In the genomic region with DNA sequence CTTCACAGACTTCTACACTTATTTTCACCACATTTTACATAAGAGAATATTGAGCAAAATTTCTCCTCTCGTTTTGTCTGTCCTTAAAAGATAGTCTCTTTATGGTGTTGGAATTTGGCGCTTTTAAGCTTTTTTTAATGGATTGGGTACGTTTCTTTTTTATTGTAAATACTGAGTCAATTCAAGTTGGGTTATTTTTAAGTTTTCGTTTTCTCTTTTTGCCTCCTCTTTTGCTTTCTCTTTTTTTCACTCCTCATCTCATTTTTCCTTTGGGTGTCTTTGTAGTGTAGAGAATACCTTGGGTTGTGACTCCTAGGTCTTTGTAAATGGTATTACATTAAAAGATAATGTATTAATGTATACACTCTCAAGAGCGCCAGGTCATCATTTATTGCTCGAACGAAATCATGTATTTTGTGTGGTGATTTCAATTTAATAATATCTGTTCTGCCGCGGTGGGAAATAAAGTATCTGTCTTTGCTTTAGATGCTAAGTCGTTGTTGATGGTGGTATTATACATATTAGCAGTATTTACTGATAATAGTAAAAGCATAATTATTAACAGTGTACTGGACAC, we compare ENCODE assay signal across 9 cellular contexts. TPM values are rescaled to one million over a fixed set of nuclear protein-coding genes. Genes with fewer than 3 reads are reported as not detected.
DNase-seq lines count a peak whose midpoint lies in the region; ATAC-seq, FAIRE-seq and TF ChIP-seq lines count a peak whose summit lies in the region.
"Had no signal": no experiment of that assay in that cellular context is flagged by ENCODE, and none has a peak within 500 bp of the region (broad histone marks: within the 10 kb centered on the region; RNA-seq: fewer than 3 reads in every experiment).

No MANE protein-coding gene starts in this region.

- no peak overlapping the region for H3K4me3 Mint-ChIP-seq in H9
- H3K4me3 Mint-ChIP-seq: brain had no signal

- H3K27ac ChIP-seq in H9 (ENCODE audit: insufficient read length, low read depth, low read length): no peak overlapping the region
- H3K27ac ChIP-seq in ascending aorta: peak overlapping the region; percentile 84 to 88
- H3K27ac ChIP-seq in keratinocyte (ENCODE audit: control insufficient read depth, insufficient read depth, low read length): peak overlapping the region; percentile 90
- H3K27ac ChIP-seq in substantia nigra (ENCODE audit: low read depth, low read length, poor library complexity, severe bottlenecking): peak overlapping the region; percentile 90

- peak overlapping the region; percentile 95 for H3K9ac ChIP-seq in H9 (ENCODE audit: extremely low read depth, insufficient read length, low read length)
- peak overlapping the region; percentile 98 for H3K9ac ChIP-seq in keratinocyte (ENCODE audit: control insufficient read depth, extremely low read depth, insufficient read depth, low read length)

- H3K79me1 ChIP-seq in H9 (ENCODE audit: insufficient read depth, low read depth, low read length, poor library complexity, severe bottlenecking): no peaks in the 10 kb centered on the region

- H2AFZ ChIP-seq in H9 (ENCODE audit: low read length) (no peak overlapping the region), keratinocyte (ENCODE audit: control insufficient read depth, low read length) (peak overlapping the region; percentile 99)

- H2BK120ac ChIP-seq in H9 (ENCODE audit: low read depth, low read length, poor library complexity, severe bottlenecking): no peak overlapping the region

- H3T11ph ChIP-seq in H9 (ENCODE audit: low read length): no peak overlapping the region

- no peak for DNase-seq in H9
- no peak for DNase-seq in ascending aorta (ENCODE audit: low spot score in 2 of 2)
- DNase-seq in keratinocyte (ENCODE audit: low read depth, low spot score): no peak
- DNase-seq in substantia nigra (lab: John Stamatoyannopoulos, UW): no peak
- no peak for DNase-seq in NCI-H1417 treated with DMSO at 0.1 percent for 48 hours (lab: John Stamatoyannopoulos, UW)
- no peak for DNase-seq in Ammon's horn (ENCODE audit: low spot score)
- no peak for DNase-seq in NCI-H146 (lab: John Stamatoyannopoulos, UW)

- H3K4ac ChIP-seq in H9 (ENCODE audit: low read depth, low read length): no peak overlapping the region

- WGBS in H9 (ENCODE audit: extremely low coverage, insufficient read length, low lambda C conversion rate): no CpG with 5 or more reads among the region's 10 CpGs

- H2BK12ac ChIP-seq in H9 (ENCODE audit: insufficient read length, low read depth, low read length): no peak overlapping the region

- peaks cover 9% of the 10 kb centered on the region for H3K4me1 ChIP-seq in H9 (ENCODE audit: insufficient read depth, low read length)
- H3K4me1 ChIP-seq in ascending aorta: peaks cover 0 to 5% of the 10 kb centered on the region in 2 donors
- H3K4me1 ChIP-seq in keratinocyte (ENCODE audit: control insufficient read depth, extremely low read depth, insufficient read depth, low read length): peaks cover 20% of the 10 kb centered on the region

- H4K8ac ChIP-seq in H9 (replicated peaks; ENCODE audit: insufficient read length, low read depth, low read length): no peak overlapping the region

- intact Hi-C loops in ascending aorta (cut with DNase I): loop anchor here (2.0 to 5.0 kb wide), 4 partner anchors 299 to 1009 kb away; a partner anchor contains a TSS

- no peaks in the 10 kb centered on the region for H3K9me3 Mint-ChIP-seq in H9
- H3K9me3 Mint-ChIP-seq: brain had no signal

- H3K27me3 ChIP-seq in H9 (ENCODE audit: insufficient read depth, low read length): no peaks in the 10 kb centered on the region
- no peaks in the 10 kb centered on the region for H3K27me3 ChIP-seq in ascending aorta
- no peaks in the 10 kb centered on the region for H3K27me3 ChIP-seq in keratinocyte (ENCODE audit: control insufficient read depth, extremely low read depth, insufficient read depth, low read length)

- no peak overlapping the region for H3K23ac ChIP-seq in H9 (ENCODE audit: insufficient read length, low read depth, low read length)

- H3K18ac ChIP-seq in H9 (ENCODE audit: insufficient read length, low read depth, low read length): no peak overlapping the region

- no peak for ATAC-seq in HG03135 (IDR thresholded peaks at IDR 0.05; ENCODE audit: unreplicated experiment)

- no peaks in the 10 kb centered on the region for H3K36me3 ChIP-seq in ascending aorta
- H3K36me3 ChIP-seq in keratinocyte (ENCODE audit: control insufficient read depth in 2 of 2, extremely low read depth in 1 of 2, insufficient read depth in 2 of 2, low read length in 2 of 2): peaks cover 0 to 8% of the 10 kb centered on the region in 2 experiments

- TF ChIP-seq CTCF in H9 (conservative IDR thresholded peaks at IDR 0.05) (no peak), ascending aorta (IDR thresholded peaks at IDR 0.05) (no peak), keratinocyte (optimal IDR thresholded peaks at IDR 0.05 in 1 of 3, IDR thresholded peaks at IDR 0.05 in 1 of 3, conservative IDR thresholded peaks at IDR 0.05 in 1 of 3; ENCODE audit: extremely low read depth in 1 of 3, insufficient read depth in 2 of 3, low read length in 3 of 3) (no peak)

- H2BK5ac ChIP-seq in H9 (ENCODE audit: insufficient read length, low read length): no peak overlapping the region

- H3K56ac ChIP-seq in H9 (ENCODE audit: insufficient read length, low read depth, low read length): no peak overlapping the region

- peaks cover 3% of the 10 kb centered on the region for H3K23me2 ChIP-seq in H9 (ENCODE audit: insufficient read length, low read depth, low read length, poor library complexity, severe bottlenecking)

- dilution Hi-C loops in keratinocyte (cut with MboI; ENCODE audit: extremely low pct_ligation_motif_present, low sequenced_read_pairs): no loop called here

- H3K27me3 Mint-ChIP-seq in H9 (ENCODE audit: low read depth): no peaks in the 10 kb centered on the region

- H4K91ac ChIP-seq in H9 (ENCODE audit: insufficient read length, low read depth, low read length): no peak overlapping the region

- no peak overlapping the region for H4K5ac ChIP-seq in H9 (ENCODE audit: insufficient read length, low read depth, low read length)

- no peaks in the 10 kb centered on the region for H3K9me1 ChIP-seq in keratinocyte (ENCODE audit: control insufficient read depth, extremely low read depth, insufficient read depth, low read length)

- H2BK15ac ChIP-seq in H9 (ENCODE audit: low read depth, low read length): no peak overlapping the region

- H3K4me2 ChIP-seq in H9 (ENCODE audit: insufficient read depth, insufficient read length, low read length) (peak overlapping the region; percentile 48), keratinocyte (ENCODE audit: control insufficient read depth, extremely low read depth, insufficient read depth, low read depth, low read length) (peak overlapping the region; percentile 85)

- H2BK20ac ChIP-seq in H9 (ENCODE audit: low read depth, low read length, poor library complexity, severe bottlenecking): no peak overlapping the region

- no peak overlapping the region for H3K14ac ChIP-seq in H9 (ENCODE audit: insufficient read depth, low read length)

- peaks cover 5 to 21% (median 19%) of the 10 kb centered on the region in 3 experiments; a peak in 5 of 7 replicates for H3K36me3 Mint-ChIP-seq in H9 (ENCODE audit: insufficient read depth in 1 of 3, low read depth in 3 of 3)

- no peaks in the 10 kb centered on the region for H4K20me1 ChIP-seq in H9 (ENCODE audit: control insufficient read depth, insufficient read depth, insufficient read length)
- H4K20me1 ChIP-seq in keratinocyte (ENCODE audit: control insufficient read depth, extremely low read depth, insufficient read depth, low read length): no peaks in the 10 kb centered on the region

- no peak for FAIRE-seq in keratinocyte (lab: Jason Lieb, UNC)

- H3K4me3 ChIP-seq in ascending aorta: peak overlapping the region; percentile 93 to 96
- peak overlapping the region; percentile 91 to 98 (median 97) for H3K4me3 ChIP-seq in keratinocyte (ENCODE audit: control insufficient read depth in 2 of 3, extremely low read depth in 1 of 3, insufficient read depth in 2 of 3, low read depth in 1 of 3, low read length in 3 of 3)

- no peak overlapping the region for H3K27ac Mint-ChIP-seq in H9
- H3K27ac Mint-ChIP-seq: brain had no signal

- no peak overlapping the region for H2AK5ac ChIP-seq in H9 (ENCODE audit: insufficient read length, low read length)

- peaks cover 39% of the 10 kb centered on the region in 2 experiments for H3K4me1 Mint-ChIP-seq in H9

- H3K79me2 ChIP-seq in H9 (ENCODE audit: insufficient read depth, low read length) (peaks cover 30% of the 10 kb centered on the region), keratinocyte (ENCODE audit: control insufficient read depth, insufficient read depth, low read length) (peaks cover 53% of the 10 kb centered on the region)

- H3K9me3 ChIP-seq in H9 (ENCODE audit: control insufficient read depth, low read depth, low read length) (no peaks in the 10 kb centered on the region), ascending aorta (no peaks in the 10 kb centered on the region), keratinocyte (ENCODE audit: control insufficient read depth, low read depth, low read length) (no peaks in the 10 kb centered on the region)

RNA-seq across cellular contexts. Expression of a gene that starts 0.8 kb away (rescaled TPM):
- total RNA-seq in H9 (2021) (83.5 and 87.3 TPM in 2 replicates), ascending aorta (5.1 TPM)
- polyA plus RNA-seq in keratinocyte: 20.2 to 36.0 TPM (median 24.0 TPM) in 3 replicates
- polyA plus RNA-seq in keratinocyte (2011; ENCODE audit: low read depth): 57.5 TPM
- polyA plus RNA-seq in keratinocyte (2011; cell fraction: cytosol; rRNA removed): 10.5 and 17.5 TPM in 2 replicates
- 15.2 and 23.2 TPM in 2 replicates for polyA plus RNA-seq in keratinocyte (2011; cell fraction: nucleus; rRNA removed)
- 14.9 and 30.1 TPM in 2 replicates for polyA plus RNA-seq in keratinocyte (2012; ENCODE audit: low replicate concordance)
- 9.5 to 25.0 TPM (median 13.7 TPM) in 3 replicates for polyA minus RNA-seq in keratinocyte
- polyA minus RNA-seq in keratinocyte (2011; cell fraction: cytosol; rRNA and poly(A)+ RNA removed): 26.1 TPM
- polyA minus RNA-seq in keratinocyte (2011; cell fraction: nucleus; rRNA and poly(A)+ RNA removed): 14.2 and 22.6 TPM in 2 replicates

Comparison
In these comparisons a context has a peak if more than half of its experiments do, and no peak if none do; other contexts are left out.
1. RNA of a gene that starts 0.8 kb away (total RNA-seq): 83.5 to 87.3 TPM in H9; 5.1 TPM in ascending aorta (single experiment); every median in the first group is over 10 times any median in the second.